ENCODE assay signal across 1 cellular context in genomic region chr1:8078176-8078671, GRCh38.
A peak's percentile ranks its signal among the peaks of the same experiment; 100 is the strongest.
TF ChIP-seq lines count a peak whose summit lies in the region.

No MANE protein-coding gene starts in this region.

TF ChIP-seq in A549, 52 proteins besides CTCF, POLR2A, EP300 and RAD21 (continued from another document):
- TF ChIP-seq E2F6 (IDR thresholded peaks at IDR 0.05; ENCODE audit: borderline replicate concordance, low read depth) (no peak), ATOH8 (CRISPR knock-in tag; IDR thresholded peaks at IDR 0.05; ENCODE audit: low read depth) (no peak), RFX5 (IDR thresholded peaks at IDR 0.05) (no peak), SMC3 (IDR thresholded peaks at IDR 0.05) (no peak), MAX (IDR thresholded peaks at IDR 0.05) (0 out of 2 replicates have a peak, but pooled peaks have one; percentile 25), ESRRA (IDR thresholded peaks at IDR 0.05; ENCODE audit: borderline replicate concordance, low read length) (no peak), ZC3H11A (IDR thresholded peaks at IDR 0.05) (no peak), FOXS1 (CRISPR knock-in tag; IDR thresholded peaks at IDR 0.05) (no peak), ELK1 (IDR thresholded peaks at IDR 0.05; ENCODE audit: low read depth, low read length) (no peak), HEYL (CRISPR knock-in tag; IDR thresholded peaks at IDR 0.05) (no peak), EHMT2 (IDR thresholded peaks at IDR 0.05; ENCODE audit: low read depth) (no peak), CEBPB (IDR thresholded peaks at IDR 0.05) (no peak), HDAC2 (IDR thresholded peaks at IDR 0.05) (no peak), HOXA7 (CRISPR knock-in tag; IDR thresholded peaks at IDR 0.05) (no peak), ZFP36 (IDR thresholded peaks at IDR 0.05; ENCODE audit: borderline replicate concordance, partially characterized antibody) (no peak), BHLHE40 (IDR thresholded peaks at IDR 0.05; ENCODE audit: low read depth, low read length) (no peak), EHF (CRISPR knock-in tag; IDR thresholded peaks at IDR 0.05) (no peak), MYC (IDR thresholded peaks at IDR 0.05; ENCODE audit: borderline replicate concordance, low read length) (no peak), KDM5A (IDR thresholded peaks at IDR 0.05) (no peak), TP53 (CRISPR knock-in tag; IDR thresholded peaks at IDR 0.05) (0 out of 2 replicates have a peak, but pooled peaks have one; percentile 12)
